35 cellular contexts compared by ENCODE assay signal in genomic region chr16:67977469-67978227, GRCh38. TPM values are rescaled to one million over a fixed set of nuclear protein-coding genes. Genes with fewer than 3 reads are reported as not detected.
"Had no signal": no experiment of that assay in that cellular context is flagged by ENCODE, and none has a peak within 500 bp of the region (broad histone marks: within the 10 kb centered on the region; RNA-seq: fewer than 3 reads in every experiment).

No MANE protein-coding gene starts in this region.

- H3K27ac ChIP-seq: body of pancreas, breast epithelium, PC-9, RWPE1, SJCRH30, SK-N-MC had no signal

- DNase-seq: activated CD4-positive, alpha-beta T cell treated with anti-CD3 and anti-CD28 coated beads for 36 hours; activated CD4-positive, alpha-beta T cell treated with anti-CD3 and anti-CD28 coated beads, Interleukin-2, amount 10 ng/mL, durations not matched to agents 7 days and 5 days; activated CD4-positive, alpha-beta T cell treated with anti-CD3 and anti-CD28 coated beads, Interleukin-2, amount 50 U/mL, for 48 hours; activated CD8-positive, alpha-beta T cell treated with anti-CD3 and anti-CD28 coated beads, Interleukin-2, amount 10 ng/mL, durations not matched to agents 7 days and 5 days; activated gamma-delta T cell; activated naive CD4-positive, alpha-beta T cell treated with Interleukin-2 at 50 U/mL for 16 hours; activated naive CD8-positive, alpha-beta T cell treated with anti-CD3 and anti-CD28 coated beads, Interleukin-2, amount 10 ng/mL, durations not matched to agents 7 days and 5 days; activated T-cell treated with anti-CD3 and anti-CD28 coated beads, Interleukin-2, amount 50 U/mL, for 24 hours; amygdala; body of pancreas; Karpas-422; KBM-7; NCI-H1105; NCI-H1417 treated with DMSO at 0.1 percent for 48 hours; NCI-H187 treated with DMSO at 0.1 percent for 48 hours; NCI-H2081; NCI-H226; NCI-H446 treated with DMSO at 0.1 percent for 48 hours; NCI-H524; NK-92 treated with Interleukin-12 subunit alpha and Interleukin-12 subunit beta, amount 100 ng/mL, for 24 hours; PC-9; SHP77; SJCRH30 had no signal

- ATAC-seq: activated CD4-positive, alpha-beta T cell treated with anti-CD3 and anti-CD28 coated beads for 36 hours; activated CD4-positive, CD25-positive, alpha-beta regulatory T cell treated with anti-CD3 and anti-CD28 coated beads, Interleukin-2, amount 50 U/mL, for 24 hours; activated CD8-positive, alpha-beta T cell treated with anti-CD3 and anti-CD28 coated beads, Interleukin-2, amount 10 ng/mL, durations not matched to agents 7 days and 5 days; body of pancreas; WTC11 had no signal

- H3K36me3 ChIP-seq: breast epithelium, SJCRH30 had no signal

- H3K4me2 ChIP-seq: PC-9 had no signal

- H3K4me3 ChIP-seq: body of pancreas, breast epithelium, PC-9, SJCRH30, SK-N-MC had no signal

- H3K27me3 ChIP-seq: body of pancreas, breast epithelium, SJCRH30 had no signal

- H3K4me1 ChIP-seq: body of pancreas, breast epithelium, SJCRH30 had no signal

- H2AFZ ChIP-seq: PC-9 had no signal

- H3K9me3 ChIP-seq: body of pancreas, breast epithelium, SJCRH30 had no signal

- FAIRE-seq: astrocyte, RCC 7860, TTC549 had no signal

RNA-seq across cellular contexts. Expression of gene DPEP3, which starts 2.7 kb away (rescaled TPM):
- total RNA-seq: activated CD8-positive, alpha-beta T cell treated with anti-CD3 and anti-CD28 coated beads, Interleukin-2, amount 10 ng/mL, durations not matched to agents 7 days and 5 days; activated T-helper 2 cell treated with anti-CD3 and anti-CD28 coated beads, Interferon-gamma antibody, Interleukin-2, Interleukin-4, amounts not matched to agents 10 μg/mL and 5 μg/mL and 100 μg/mL, durations not matched to agents 14 hours and 24 hours and 36 hours; astrocyte; body of pancreas; cardiac septum; MCF 10A; PC-9; SJCRH30 had no signal

RNA-seq across cellular contexts. Expression of gene DPEP2, which starts 21.6 kb away (rescaled TPM):
- total RNA-seq: astrocyte, MCF 10A, PC-9, SJCRH30 had no signal

RNA-seq across cellular contexts. Expression of gene DPEP2NB, which starts 38.1 kb away (rescaled TPM):
- total RNA-seq: activated CD4-positive, alpha-beta T cell treated with anti-CD3 and anti-CD28 coated beads for 36 hours; activated CD4-positive, alpha-beta T cell treated with anti-CD3 and anti-CD28 coated beads, Interleukin-2, amount 10 ng/mL, durations not matched to agents 7 days and 5 days; activated CD8-positive, alpha-beta T cell treated with anti-CD3 and anti-CD28 coated beads, Interleukin-2, amount 10 ng/mL, durations not matched to agents 7 days and 5 days; activated naive CD8-positive, alpha-beta T cell treated with anti-CD3 and anti-CD28 coated beads, Interleukin-2, amount 10 ng/mL, durations not matched to agents 7 days and 5 days; activated T-helper 2 cell treated with anti-CD3 and anti-CD28 coated beads, Interferon-gamma antibody, Interleukin-2, Interleukin-4, amounts not matched to agents 10 μg/mL and 5 μg/mL and 100 μg/mL, durations not matched to agents 14 hours and 24 hours and 36 hours; astrocyte; body of pancreas; breast epithelium; cardiac septum; MCF 10A; PC-9; SJCRH30; WTC11 had no signal
- polyA plus RNA-seq: adipose tissue had no signal
